ENCODE assay signal across 14 cellular contexts in the genomic region with DNA sequence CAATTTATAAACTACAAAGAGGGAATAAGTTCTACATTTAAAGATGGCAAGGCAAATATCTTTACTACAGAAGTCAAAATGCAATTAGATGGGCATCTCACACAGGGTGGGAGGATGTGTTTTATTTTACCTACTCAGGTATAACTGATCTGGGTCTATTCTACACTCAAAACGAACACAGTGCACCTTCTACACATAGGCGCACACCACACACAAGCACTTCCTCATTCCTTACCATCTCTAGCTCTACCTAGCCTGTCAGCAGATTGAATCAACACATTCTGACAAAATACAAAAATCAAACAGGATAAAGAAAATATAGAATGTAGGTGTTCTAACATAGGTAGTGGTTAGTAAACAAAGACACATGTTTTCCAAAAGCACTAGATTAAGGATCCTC.
DNase-seq lines count a peak whose midpoint lies in the region; ATAC-seq and TF ChIP-seq lines count a peak whose summit lies in the region.
"Had no signal": no experiment of that assay in that cellular context is flagged by ENCODE, and none has a peak within 500 bp of the region (broad histone marks: within the 10 kb centered on the region; RNA-seq: fewer than 3 reads in every experiment).

No MANE protein-coding gene starts in this region.

- no peak overlapping the region for H3K9ac ChIP-seq in H9 (ENCODE audit: extremely low read depth, insufficient read length, low read length)

- H3K79me2 ChIP-seq in H9 (ENCODE audit: insufficient read depth, low read length): no peaks in the 10 kb centered on the region

- H2BK5ac ChIP-seq in H9 (ENCODE audit: insufficient read length, low read length): no peak overlapping the region

- no peak overlapping the region for H2AK5ac ChIP-seq in H9 (ENCODE audit: insufficient read length, low read length)

- H3K27me3 Mint-ChIP-seq in H9 (ENCODE audit: low read depth): no peaks in the 10 kb centered on the region
- H3K27me3 Mint-ChIP-seq: activated naive CD4-positive, alpha-beta T cell treated with anti-CD3 and anti-CD28 coated beads, Interleukin-2, amount 10 ng/mL, durations not matched to agents 7 days and 5 days had no signal

- no peak overlapping the region for H3K18ac ChIP-seq in H9 (ENCODE audit: insufficient read length, low read depth, low read length)

- H3K36me3 Mint-ChIP-seq in H9 (ENCODE audit: insufficient read depth in 1 of 3, low read depth in 3 of 3): peaks cover 10 to 20% (median 11%) of the 10 kb centered on the region in 3 experiments
- H3K36me3 Mint-ChIP-seq: activated naive CD4-positive, alpha-beta T cell treated with anti-CD3 and anti-CD28 coated beads, Interleukin-2, amount 10 ng/mL, durations not matched to agents 7 days and 5 days had no signal

- H2BK120ac ChIP-seq in H9 (ENCODE audit: low read depth, low read length, poor library complexity, severe bottlenecking): no peak overlapping the region

- H4K91ac ChIP-seq in H9 (ENCODE audit: insufficient read length, low read depth, low read length): no peak overlapping the region

- no peak overlapping the region for H3K4me3 Mint-ChIP-seq in H9
- H3K4me3 Mint-ChIP-seq: activated naive CD4-positive, alpha-beta T cell treated with anti-CD3 and anti-CD28 coated beads, Interleukin-2, amount 10 ng/mL, durations not matched to agents 7 days and 5 days had no signal

- H3K27ac ChIP-seq in left lung (no peak overlapping the region), H9 (ENCODE audit: insufficient read length, low read depth, low read length) (no peak overlapping the region)

- no peak overlapping the region for H3K4ac ChIP-seq in H9 (ENCODE audit: low read depth, low read length)

- H3T11ph ChIP-seq in H9 (ENCODE audit: low read length): no peak overlapping the region

- intact Hi-C loops in left lung (cut with DNase I): no loop called here

- no peaks in the 10 kb centered on the region for H3K23me2 ChIP-seq in H9 (ENCODE audit: insufficient read length, low read depth, low read length, poor library complexity, severe bottlenecking)

- no peak overlapping the region for H3K27ac Mint-ChIP-seq in H9
- H3K27ac Mint-ChIP-seq: activated naive CD4-positive, alpha-beta T cell treated with anti-CD3 and anti-CD28 coated beads, Interleukin-2, amount 10 ng/mL, durations not matched to agents 7 days and 5 days had no signal

- no peak overlapping the region for H3K23ac ChIP-seq in H9 (ENCODE audit: insufficient read length, low read depth, low read length)

- H4K20me1 ChIP-seq in H9 (ENCODE audit: control insufficient read depth, insufficient read depth, insufficient read length): no peaks in the 10 kb centered on the region

- H3K9me3 Mint-ChIP-seq in H9: peaks cover 5 to 7% of the 10 kb centered on the region in 2 experiments; a peak in 4 of 5 replicates
- H3K9me3 Mint-ChIP-seq: activated naive CD4-positive, alpha-beta T cell treated with anti-CD3 and anti-CD28 coated beads, Interleukin-2, amount 10 ng/mL, durations not matched to agents 7 days and 5 days had no signal

- H3K9me3 ChIP-seq in left lung (no peaks in the 10 kb centered on the region), H9 (ENCODE audit: control insufficient read depth, low read depth, low read length) (no peaks in the 10 kb centered on the region)
- H3K9me3 ChIP-seq: Caco-2 had no signal

- H3K4me2 ChIP-seq in H9 (ENCODE audit: insufficient read depth, insufficient read length, low read length): no peak overlapping the region

- no peak overlapping the region for H2BK15ac ChIP-seq in H9 (ENCODE audit: low read depth, low read length)

- no peak overlapping the region for H2BK20ac ChIP-seq in H9 (ENCODE audit: low read depth, low read length, poor library complexity, severe bottlenecking)

- no peak overlapping the region for H3K56ac ChIP-seq in H9 (ENCODE audit: insufficient read length, low read depth, low read length)

- WGBS in H9 (ENCODE audit: extremely low coverage, insufficient read length, low lambda C conversion rate): no CpG with 5 or more reads among the region's 2 CpGs

- H3K27me3 ChIP-seq in left lung (no peaks in the 10 kb centered on the region), H9 (ENCODE audit: insufficient read depth, low read length) (no peaks in the 10 kb centered on the region)

- no peak for TF ChIP-seq CTCF in left lung (IDR thresholded peaks at IDR 0.05)
- TF ChIP-seq CTCF in H9 (conservative IDR thresholded peaks at IDR 0.05): no peak

- DNase-seq in left lung (no peak), NCI-H128 (lab: John Stamatoyannopoulos, UW; ENCODE audit: unreplicated experiment) (no peak), H9 (no peak)
- DNase-seq in stimulated activated CD4-positive, alpha-beta T cell treated with anti-CD3 and anti-CD28 coated beads, Interleukin-15, amount 100 ng/mL, for 24 hours: no peak
- DNase-seq: activated naive CD4-positive, alpha-beta T cell treated with anti-CD3 and anti-CD28 coated beads, Interleukin-2, amount 10 ng/mL, durations not matched to agents 7 days and 5 days; Caco-2; caudate nucleus; NCI-H1436 treated with DMSO at 0.1 percent for 48 hours; NCI-H510A; posterior cingulate gyrus had no signal

- H2AFZ ChIP-seq in H9 (ENCODE audit: low read length): no peak overlapping the region

- H3K14ac ChIP-seq in H9 (ENCODE audit: insufficient read depth, low read length): no peak overlapping the region

- peaks cover 0 to 6% of the 10 kb centered on the region in 2 donors for H3K4me1 ChIP-seq in left lung
- no peaks in the 10 kb centered on the region for H3K4me1 ChIP-seq in H9 (ENCODE audit: insufficient read depth, low read length)

- no peak overlapping the region for H3K4me3 ChIP-seq in left lung

- ATAC-seq in GM18858 (IDR thresholded peaks at IDR 0.05; ENCODE audit: unreplicated experiment) (peak; percentile 74), HG02610 (IDR thresholded peaks at IDR 0.05; ENCODE audit: unreplicated experiment) (peak; percentile 61), HG03469 (IDR thresholded peaks at IDR 0.05; ENCODE audit: unreplicated experiment) (peak; percentile 56), left lung (peak; percentile 95), GM21526 (IDR thresholded peaks at IDR 0.05; ENCODE audit: low FRiP score, unreplicated experiment) (no peak)

- peaks cover 0 to 4% of the 10 kb centered on the region in 2 donors for H3K36me3 ChIP-seq in left lung

- H2BK12ac ChIP-seq in H9 (ENCODE audit: insufficient read length, low read depth, low read length): no peak overlapping the region

- no peaks in the 10 kb centered on the region for H3K79me1 ChIP-seq in H9 (ENCODE audit: insufficient read depth, low read depth, low read length, poor library complexity, severe bottlenecking)

- no peak overlapping the region for H4K5ac ChIP-seq in H9 (ENCODE audit: insufficient read length, low read depth, low read length)

- no peak overlapping the region for H4K8ac ChIP-seq in H9 (replicated peaks; ENCODE audit: insufficient read length, low read depth, low read length)

- peaks cover 8 to 9% of the 10 kb centered on the region in 2 experiments for H3K4me1 Mint-ChIP-seq in H9
- H3K4me1 Mint-ChIP-seq: activated naive CD4-positive, alpha-beta T cell treated with anti-CD3 and anti-CD28 coated beads, Interleukin-2, amount 10 ng/mL, durations not matched to agents 7 days and 5 days had no signal
